In the genomic region with DNA sequence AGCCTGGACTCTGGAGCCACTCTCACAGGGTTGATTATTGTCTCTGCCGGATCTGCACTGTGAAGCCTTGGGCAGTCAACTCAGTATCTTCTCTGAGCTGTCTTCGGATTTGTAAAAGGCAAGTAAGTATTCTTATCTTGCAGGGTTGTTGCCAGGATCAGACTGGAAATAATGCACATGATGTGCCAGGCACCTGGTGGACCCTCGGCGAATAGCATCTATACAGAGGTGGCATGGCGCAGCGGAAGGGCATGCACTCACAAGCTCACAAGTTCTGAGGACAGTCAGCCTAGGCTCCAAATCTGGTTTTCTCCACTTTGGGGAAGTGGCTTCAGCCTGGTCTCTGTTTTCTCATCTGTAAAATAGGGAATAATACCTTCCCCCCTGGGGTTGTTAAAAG, we compare ENCODE assay signal across 16 cellular contexts.
DNase-seq lines count a peak whose midpoint lies in the region; ATAC-seq lines count a peak whose summit lies in the region.
"Had no signal": no experiment of that assay in that cellular context is flagged by ENCODE, and none has a peak within 500 bp of the region (broad histone marks: within the 10 kb centered on the region; RNA-seq: fewer than 3 reads in every experiment).

No MANE protein-coding gene starts in this region.

- H3K36me3 ChIP-seq in HUES64 (ENCODE audit: insufficient read depth, low read length), result no peaks in the 10 kb centered on the region
- no peaks in the 10 kb centered on the region for H3K36me3 ChIP-seq in mesenchymal stem cell (ENCODE audit: control insufficient read depth in 1 of 2, insufficient read depth in 2 of 2, low read depth in 1 of 2, low read length in 2 of 2)

- H3K9ac ChIP-seq in HUES64 (ENCODE audit: low read depth, low read length) (peak overlapping the region; percentile 58; the same call in 1 of the 2 replicates), mesenchymal stem cell (ENCODE audit: low read length) (no peak overlapping the region)

- peak overlapping the region; percentile 62 for H3K4me2 ChIP-seq in mesenchymal stem cell (ENCODE audit: low read length, poor library complexity, severe bottlenecking)

- H3K4me1 Mint-ChIP-seq in dendritic cell treated with granulocyte-macrophage colony-stimulating factor and Interleukin-4, amounts not matched to agents 40 ng/mL and 50 ng/mL, for 4 days (ENCODE audit: low read depth), result no peaks in the 10 kb centered on the region
- H3K4me1 Mint-ChIP-seq in stimulated activated memory B cell treated with anti-CD40 and anti-IgM and Interleukin-4, amounts not matched to agents 10 μg/mL and 1 μg/mL and 100 μg/mL, for 72 hours, result no peaks in the 10 kb centered on the region
- H3K4me1 Mint-ChIP-seq in activated T-cell treated with anti-CD3 and anti-CD28 coated beads, Interleukin-2, amount 50 U/mL, for 72 hours (ENCODE audit: low read depth), result no peaks in the 10 kb centered on the region
- peaks cover 2 to 4% of the 10 kb centered on the region in 2 donors for H3K4me1 Mint-ChIP-seq in stimulated activated naive B cell treated with anti-CD40 and anti-IgM and Interleukin-4, amounts not matched to agents 10 μg/mL and 1 μg/mL and 100 μg/mL, for 72 hours
- H3K4me1 Mint-ChIP-seq: immature natural killer cell had no signal

- H2AFZ ChIP-seq in mesenchymal stem cell (ENCODE audit: low read depth, low read length), result no peak overlapping the region

- H2BK15ac ChIP-seq in mesenchymal stem cell (ENCODE audit: low read depth, poor library complexity, severe bottlenecking), result no peak overlapping the region

- peak overlapping the region; percentile 62 for H3K4me3 Mint-ChIP-seq in dendritic cell treated with granulocyte-macrophage colony-stimulating factor and Interleukin-4, amounts not matched to agents 40 ng/mL and 50 ng/mL, for 4 days
- H3K4me3 Mint-ChIP-seq in stimulated activated memory B cell treated with anti-CD40 and anti-IgM and Interleukin-4, amounts not matched to agents 10 μg/mL and 1 μg/mL and 100 μg/mL, for 72 hours, result peak overlapping the region; percentile 47
- H3K4me3 Mint-ChIP-seq in activated T-cell treated with anti-CD3 and anti-CD28 coated beads, Interleukin-2, amount 50 U/mL, for 72 hours, result peak overlapping the region in 1 of 2 donors; percentile 52
- H3K4me3 Mint-ChIP-seq in stimulated activated naive B cell treated with anti-CD40 and anti-IgM and Interleukin-4, amounts not matched to agents 10 μg/mL and 1 μg/mL and 100 μg/mL, for 72 hours, result peak overlapping the region in 1 of 2 donors; percentile 59

- H3K9me3 Mint-ChIP-seq in dendritic cell treated with granulocyte-macrophage colony-stimulating factor and Interleukin-4, amounts not matched to agents 40 ng/mL and 50 ng/mL, for 4 days, result peaks cover 8% of the 10 kb centered on the region
- H3K9me3 Mint-ChIP-seq in stimulated activated memory B cell treated with anti-CD40 and anti-IgM and Interleukin-4, amounts not matched to agents 10 μg/mL and 1 μg/mL and 100 μg/mL, for 72 hours, result peaks cover 6% of the 10 kb centered on the region
- H3K9me3 Mint-ChIP-seq in activated T-cell treated with anti-CD3 and anti-CD28 coated beads, Interleukin-2, amount 50 U/mL, for 72 hours, result no peaks in the 10 kb centered on the region
- peaks cover 0 to 7% of the 10 kb centered on the region in 2 donors for H3K9me3 Mint-ChIP-seq in stimulated activated naive B cell treated with anti-CD40 and anti-IgM and Interleukin-4, amounts not matched to agents 10 μg/mL and 1 μg/mL and 100 μg/mL, for 72 hours

- no peak overlapping the region for H2AK5ac ChIP-seq in mesenchymal stem cell (ENCODE audit: low read length, severe bottlenecking)

- H2BK12ac ChIP-seq in mesenchymal stem cell (ENCODE audit: low read length in 2 of 2), result no peak overlapping the region

- H4K91ac ChIP-seq in mesenchymal stem cell (ENCODE audit: low read length), result no peak overlapping the region

- H3K27me3 ChIP-seq in HUES64 (ENCODE audit: insufficient read depth, low read length), result peaks cover 21% of the 10 kb centered on the region
- peaks cover 3 to 39% of the 10 kb centered on the region in 2 experiments for H3K27me3 ChIP-seq in mesenchymal stem cell (ENCODE audit: control insufficient read depth in 1 of 2, insufficient read depth in 1 of 2, low read length in 2 of 2)

- no peak for DNase-seq in mesenchymal stem cell
- DNase-seq in activated T-cell treated with anti-CD3 and anti-CD28 coated beads, Interleukin-2, amount 50 U/mL, for 72 hours, result no peak
- DNase-seq in stimulated activated naive B cell treated with anti-CD40 and anti-IgM and Interleukin-4, amounts not matched to agents 10 μg/mL and 1 μg/mL and 100 μg/mL, for 72 hours, result no peak
- DNase-seq: activated CD4-positive, alpha-beta T cell treated with anti-CD3 and anti-CD28 coated beads for 1 hour; activated CD8-positive, alpha-beta memory T cell treated with anti-CD3 and anti-CD28 coated beads, Interleukin-2, amount 50 U/mL, for 4 hours; activated naive CD4-positive, alpha-beta T cell treated with Interleukin-2 at 50 U/mL for 16 hours; Caco-2; effector memory CD4-positive, alpha-beta T cell; immature natural killer cell; small intestine; stimulated activated naive CD8-positive, alpha-beta T cell treated with anti-CD3 and anti-CD28 coated beads, Interleukin-15, Interleukin-2, amounts not matched to agents 100 U/mL and 50 U/mL, for 24 hours had no signal

- no peak overlapping the region for H2BK5ac ChIP-seq in mesenchymal stem cell (ENCODE audit: low read depth, low read length, poor library complexity, severe bottlenecking)

- peaks cover 15% of the 10 kb centered on the region for H3K27me3 Mint-ChIP-seq in dendritic cell treated with granulocyte-macrophage colony-stimulating factor and Interleukin-4, amounts not matched to agents 40 ng/mL and 50 ng/mL, for 4 days
- H3K27me3 Mint-ChIP-seq in stimulated activated memory B cell treated with anti-CD40 and anti-IgM and Interleukin-4, amounts not matched to agents 10 μg/mL and 1 μg/mL and 100 μg/mL, for 72 hours, result peaks cover 51% of the 10 kb centered on the region
- peaks cover 33% of the 10 kb centered on the region for H3K27me3 Mint-ChIP-seq in activated T-cell treated with anti-CD3 and anti-CD28 coated beads, Interleukin-2, amount 50 U/mL, for 72 hours (ENCODE audit: low read depth)
- peaks cover 48 to 50% of the 10 kb centered on the region in 2 donors for H3K27me3 Mint-ChIP-seq in stimulated activated naive B cell treated with anti-CD40 and anti-IgM and Interleukin-4, amounts not matched to agents 10 μg/mL and 1 μg/mL and 100 μg/mL, for 72 hours

- no peak overlapping the region for H3K4ac ChIP-seq in mesenchymal stem cell (ENCODE audit: low read depth in 1 of 2, low read length in 2 of 2)

- no peak overlapping the region for H4K8ac ChIP-seq in mesenchymal stem cell (ENCODE audit: low read length)

- H3K4me3 ChIP-seq in HUES64 (ENCODE audit: low read length), result peak overlapping the region; percentile 52
- H3K4me3 ChIP-seq in mesenchymal stem cell (ENCODE audit: insufficient read depth in 1 of 2, low read depth in 1 of 2, low read length in 2 of 2), result no peak overlapping the region
- H3K4me3 ChIP-seq: GM12878 had no signal

- WGBS in HUES64, result 87% methylated on average over 6 of the region's 6 CpGs
- 92% methylated on average over 6 of the region's 6 CpGs for WGBS in mesenchymal stem cell

- no peak overlapping the region for H3K27ac Mint-ChIP-seq in dendritic cell treated with granulocyte-macrophage colony-stimulating factor and Interleukin-4, amounts not matched to agents 40 ng/mL and 50 ng/mL, for 4 days
- no peak overlapping the region for H3K27ac Mint-ChIP-seq in stimulated activated memory B cell treated with anti-CD40 and anti-IgM and Interleukin-4, amounts not matched to agents 10 μg/mL and 1 μg/mL and 100 μg/mL, for 72 hours
- no peak overlapping the region for H3K27ac Mint-ChIP-seq in activated T-cell treated with anti-CD3 and anti-CD28 coated beads, Interleukin-2, amount 50 U/mL, for 72 hours
- no peak overlapping the region for H3K27ac Mint-ChIP-seq in stimulated activated naive B cell treated with anti-CD40 and anti-IgM and Interleukin-4, amounts not matched to agents 10 μg/mL and 1 μg/mL and 100 μg/mL, for 72 hours
- H3K27ac Mint-ChIP-seq: immature natural killer cell had no signal

- H3K23ac ChIP-seq in mesenchymal stem cell (ENCODE audit: low read length in 2 of 2), result no peak overlapping the region

- no peaks in the 10 kb centered on the region for H3K79me1 ChIP-seq in mesenchymal stem cell (replicated peaks; ENCODE audit: low read length, poor library complexity, severe bottlenecking)

- intact Hi-C loops in dendritic cell treated with granulocyte-macrophage colony-stimulating factor and Interleukin-4, amounts not matched to agents 40 ng/mL and 50 ng/mL, for 4 days (cut with micrococcal nuclease), result no loop called here

- H3K27ac ChIP-seq in HUES64 (ENCODE audit: low read depth, low read length) (no peak overlapping the region), mesenchymal stem cell (ENCODE audit: low read length, poor library complexity, severe bottlenecking) (no peak overlapping the region)

- H3K18ac ChIP-seq in mesenchymal stem cell (ENCODE audit: low read depth in 1 of 2, low read length in 2 of 2), result no peak overlapping the region

- no peaks in the 10 kb centered on the region for H3K36me3 Mint-ChIP-seq in dendritic cell treated with granulocyte-macrophage colony-stimulating factor and Interleukin-4, amounts not matched to agents 40 ng/mL and 50 ng/mL, for 4 days (ENCODE audit: low read depth)
- no peaks in the 10 kb centered on the region for H3K36me3 Mint-ChIP-seq in stimulated activated memory B cell treated with anti-CD40 and anti-IgM and Interleukin-4, amounts not matched to agents 10 μg/mL and 1 μg/mL and 100 μg/mL, for 72 hours
- peaks cover 0 to 3% of the 10 kb centered on the region in 2 donors for H3K36me3 Mint-ChIP-seq in activated T-cell treated with anti-CD3 and anti-CD28 coated beads, Interleukin-2, amount 50 U/mL, for 72 hours (ENCODE audit: insufficient read depth in 2 of 2)
- H3K36me3 Mint-ChIP-seq in stimulated activated naive B cell treated with anti-CD40 and anti-IgM and Interleukin-4, amounts not matched to agents 10 μg/mL and 1 μg/mL and 100 μg/mL, for 72 hours, result no peaks in the 10 kb centered on the region

- H3K4me1 ChIP-seq in HUES64 (ENCODE audit: insufficient read depth, low read length), result peaks cover 9% of the 10 kb centered on the region
- peaks cover 15% of the 10 kb centered on the region for H3K4me1 ChIP-seq in mesenchymal stem cell (ENCODE audit: control insufficient read depth, insufficient read depth, low read depth, low read length)

- no peak overlapping the region for H3K14ac ChIP-seq in mesenchymal stem cell (ENCODE audit: low read length in 2 of 2)

- H3K9me3 ChIP-seq in HUES64 (ENCODE audit: insufficient read depth, low read depth, low read length) (no peaks in the 10 kb centered on the region), mesenchymal stem cell (ENCODE audit: control insufficient read depth, low read length) (peaks cover 5% of the 10 kb centered on the region)

- H2BK120ac ChIP-seq in mesenchymal stem cell (ENCODE audit: low read depth, low read length), result no peak overlapping the region

- no peak for ATAC-seq in stimulated activated memory B cell treated with anti-CD40 and anti-IgM and Interleukin-4, amounts not matched to agents 10 μg/mL and 1 μg/mL and 100 μg/mL, for 72 hours
- no peak for ATAC-seq in activated T-cell treated with anti-CD3 and anti-CD28 coated beads, Interleukin-2, amount 50 U/mL, for 72 hours (replicated peaks in 1 of 2)
- ATAC-seq in stimulated activated naive B cell treated with anti-CD40 and anti-IgM and Interleukin-4, amounts not matched to agents 10 μg/mL and 1 μg/mL and 100 μg/mL, for 72 hours (replicated peaks), result no peak
- ATAC-seq in HG03175 (IDR thresholded peaks at IDR 0.05; ENCODE audit: unreplicated experiment), result no peak
- ATAC-seq: GM12878 had no signal
